Comparison of ENCODE assay signal across 17 cellular contexts in genomic region chr5:1429066-1429465, GRCh38. TPM values are rescaled to one million over a fixed set of nuclear protein-coding genes. Genes with fewer than 3 reads are reported as not detected.
A peak's percentile ranks its signal among the peaks of the same experiment; 100 is the strongest.
DNase-seq lines count a peak whose midpoint lies in the region; ATAC-seq, FAIRE-seq and TF ChIP-seq lines count a peak whose summit lies in the region.
"Had no signal": no experiment of that assay in that cellular context is flagged by ENCODE, and none has a peak within 500 bp of the region (broad histone marks: within the 10 kb centered on the region; RNA-seq: fewer than 3 reads in every experiment).

No MANE protein-coding gene starts in this region.

- no TSS peak for BruUV-seq in HepG2 (replicated peaks; lab: Mats Ljungman, UMichigan)

- no peak overlapping the region for H3K4me2 ChIP-seq in HepG2 (ENCODE audit: low read depth, low read length)

- no peak for TF ChIP-seq CTCF in right lobe of liver (IDR thresholded peaks at IDR 0.05)
- TF ChIP-seq CTCF in HepG2 (CRISPR knock-in tag; IDR thresholded peaks at IDR 0.05), result no peak

- H3K36me3 ChIP-seq in right lobe of liver (no peaks in the 10 kb centered on the region), HepG2 (replicated peaks in 1 of 2; ENCODE audit: control insufficient read depth in 1 of 2, insufficient read depth in 2 of 2, low read length in 2 of 2) (no peaks in the 10 kb centered on the region), aorta (ENCODE audit: control insufficient read depth in 1 of 2, insufficient read depth in 2 of 2, low read length in 1 of 2) (no peaks in the 10 kb centered on the region)
- H3K36me3 ChIP-seq: BE2C had no signal

- H3K9me3 ChIP-seq in right lobe of liver (peaks cover 0 to 8% (median 0%) of the 10 kb centered on the region in 4 donors), HepG2 (ENCODE audit: low read length) (peaks cover 7% of the 10 kb centered on the region; the same call in 1 of the 2 replicates), aorta (ENCODE audit: control insufficient read depth, low read length) (peaks cover 13% of the 10 kb centered on the region)
- H3K9me3 ChIP-seq: BE2C had no signal

- H3K4me3 ChIP-seq in right lobe of liver, result no peak overlapping the region
- H3K4me3 ChIP-seq in HepG2 (replicated peaks in 1 of 3; ENCODE audit: insufficient read depth in 1 of 3, low read depth in 2 of 3, low read length in 3 of 3), result no peak overlapping the region
- no peak overlapping the region for H3K4me3 ChIP-seq in aorta (ENCODE audit: low read length in 2 of 2)
- H3K4me3 ChIP-seq: K562 had no signal

- H3K27ac ChIP-seq in right lobe of liver (no peak overlapping the region), HepG2 (ENCODE audit: extremely low read length, insufficient read depth, low read length) (no peak overlapping the region), aorta (ENCODE audit: low read depth in 1 of 2, low read length in 2 of 2) (no peak overlapping the region)

- in situ Hi-C loops in HepG2 (cut with HindIII; ENCODE audit: extremely low pct_ligation_motif_present, low pct_unique_long_range_greater_than_20kb), result no loop called here

- intact Hi-C loops in right lobe of liver (cut with DNase I), result no loop called here
- intact Hi-C loops in HepG2 (cut with micrococcal nuclease; ENCODE audit: unreplicated experiment), result no loop called here
- intact Hi-C loops in aorta (cut with DNase I), result no loop called here

- no peaks in the 10 kb centered on the region for H4K20me1 ChIP-seq in HepG2 (ENCODE audit: insufficient read depth, low read length)

- no peaks in the 10 kb centered on the region for H3K79me2 ChIP-seq in HepG2 (ENCODE audit: insufficient read depth, low read length)

- H2AFZ ChIP-seq in HepG2 (ENCODE audit: low read length), result no peak overlapping the region

- CTCF ChIA-PET in HepG2 (lab: Yijun Ruan, JAX; ENCODE audit: low intra/inter-chr PET ratio, low total read pairs), result no interaction called here

- H3K27me3 ChIP-seq in right lobe of liver (no peaks in the 10 kb centered on the region), HepG2 (ENCODE audit: control insufficient read depth in 1 of 2, insufficient read depth in 2 of 2, low read length in 2 of 2) (peaks cover 1 to 34% of the 10 kb centered on the region in 2 experiments), aorta (ENCODE audit: control insufficient read depth in 1 of 2, insufficient read depth in 2 of 2, low read length in 1 of 2) (no peaks in the 10 kb centered on the region)

- POLR2A ChIA-PET in HepG2 (lab: Yijun Ruan, JAX), result no interaction called here

- no peak for TF ChIP-seq POLR2A in right lobe of liver (IDR thresholded peaks at IDR 0.05)
- TF ChIP-seq POLR2A in HepG2 (IDR thresholded peaks at IDR 0.05; ENCODE audit: insufficient read depth in 1 of 2, low read depth in 2 of 2, low read length in 2 of 2), result no peak

- no peak for ATAC-seq in right lobe of liver
- no peak for ATAC-seq in HepG2
- ATAC-seq in aorta (ENCODE audit: low FRiP score), result no peak
- ATAC-seq: K562 had no signal

- no peak for FAIRE-seq in HepG2 (lab: Jason Lieb, UNC)
- FAIRE-seq: D721Med, K562 had no signal

- TF ChIP-seq EP300 in HepG2 (IDR thresholded peaks at IDR 0.05; ENCODE audit: low read depth in 2 of 2, low read length in 2 of 2) (no peak), HepG2 (CRISPR knock-in tag; IDR thresholded peaks at IDR 0.05; ENCODE audit: borderline replicate concordance) (no peak)

- no peak overlapping the region for H3K9ac ChIP-seq in HepG2 (ENCODE audit: insufficient read depth, low read depth, low read length)

- no peak for TF ChIP-seq RAD21 in HepG2 (CRISPR knock-in tag; IDR thresholded peaks at IDR 0.05)

- WGBS in right lobe of liver (ENCODE audit: insufficient coverage, low coverage, low lambda C conversion rate, missing lambda C conversion rate), result 54% methylated on average over 5 of the region's 7 CpGs
- 40% methylated on average over 7 of the region's 7 CpGs for WGBS in HepG2 (ENCODE audit: low lambda C conversion rate)
- WGBS in aorta, 2 donors, result 83 to 89% methylated on average over 7 of the region's 7 CpGs

- H3K4me1 ChIP-seq in right lobe of liver (no peaks in the 10 kb centered on the region), HepG2 (ENCODE audit: insufficient read depth, low read length) (no peaks in the 10 kb centered on the region), aorta (ENCODE audit: control insufficient read depth in 1 of 2, insufficient read depth in 2 of 2, low read length in 2 of 2) (no peaks in the 10 kb centered on the region)
- H3K4me1 ChIP-seq: BE2C had no signal

- peak; percentile 64 for DNase-seq in NCI-H2196 (lab: John Stamatoyannopoulos, UW; ENCODE audit: unreplicated experiment)
- no peak for DNase-seq in NCI-H2196 treated with DMSO at 0.1 percent for 48 hours (lab: John Stamatoyannopoulos, UW; ENCODE audit: unreplicated experiment)
- DNase-seq in right lobe of liver, result peak in 2 of 3 donors; percentile 9 to 10
- DNase-seq in HepG2 (ENCODE audit: low spot score), result no peak
- DNase-seq in islet precursor cell, result peak; percentile 14
- peak; percentile 13 to 33 for DNase-seq in aorta
- no peak for DNase-seq in stimulated activated CD4-positive, alpha-beta T cell treated with anti-CD3 and anti-CD28 coated beads, Interleukin-4, amount 100 ng/mL, for 24 hours
- DNase-seq in DMS79 (lab: John Stamatoyannopoulos, UW), result no peak
- DNase-seq: 8988T; BE2C; CD4-positive, alpha-beta memory T cell; DMS79 treated with DMSO at 0.1 percent for 48 hours; NCI-H2171; NCI-H510A treated with DMSO at 0.1 percent for 48 hours had no signal

TF ChIP-seq in HepG2, 621 proteins besides CTCF, POLR2A, EP300 and RAD21 (continues in another document):
- TF ChIP-seq FOXC1 (CRISPR knock-in tag; IDR thresholded peaks at IDR 0.05; ENCODE audit: borderline replicate concordance) (no peak), RBM39 (IDR thresholded peaks at IDR 0.05; ENCODE audit: low read depth, low read length, poor library complexity, severe bottlenecking) (no peak), TFAP4 (IDR thresholded peaks at IDR 0.05; ENCODE audit: borderline replicate concordance, low read depth) (no peak), HMGXB4 (CRISPR knock-in tag; IDR thresholded peaks at IDR 0.05; ENCODE audit: borderline replicate concordance in 1 of 2, low read depth in 1 of 2) (no peak), HOMEZ (CRISPR knock-in tag; IDR thresholded peaks at IDR 0.05; ENCODE audit: low read depth) (no peak)

RNA-seq across cellular contexts. Expression of gene SLC6A3, which starts 16.2 kb away (rescaled TPM):
- total RNA-seq in right lobe of liver (not detected), HepG2 (2016; rRNA removed; fragmentation: Illumina TruSeq; extraction: Trizol) (not detected in 2 replicates), aorta (under 1 TPM; 0.23 to 0.30 TPM)
- not detected in 2 replicates for total RNA-seq in HepG2 (2016; cell fraction: cytosol; rRNA removed; fragmentation: Illumina TruSeq; extraction: Trizol; ENCODE audit: low read depth)
- total RNA-seq in HepG2 (2016; cell fraction: insoluble cytoplasmic fraction; rRNA removed; fragmentation: Illumina TruSeq; extraction: Trizol), result not detected in 2 replicates
- total RNA-seq in HepG2 (2016; cell fraction: membrane; rRNA removed; fragmentation: Illumina TruSeq; extraction: Trizol), result not detected in 2 replicates
- total RNA-seq in HepG2 (2016; cell fraction: nucleus; rRNA removed; fragmentation: Illumina TruSeq; extraction: Trizol), result not detected in 2 replicates
- polyA plus RNA-seq in HepG2 (2011; rRNA removed) (0.01 and 0.12 TPM in 2 replicates), aorta (under 1 TPM in 1 of 2 donors, not detected in 1; 0.56 TPM)
- 0.03 and 0.06 TPM in 2 replicates for polyA plus RNA-seq in HepG2 (2011; cell fraction: cytosol; rRNA removed)
- polyA plus RNA-seq in HepG2 (2011; cell fraction: nucleus; rRNA removed), result 0.18 and 0.36 TPM in 2 replicates
- polyA plus RNA-seq in HepG2 (2012), result 0.15 and 0.17 TPM in 2 replicates
- polyA plus RNA-seq in HepG2 (2016; cell fraction: cytosol; fragmentation: Illumina TruSeq; extraction: Trizol; ENCODE audit: low read depth), result not detected in 2 replicates
- not detected in 2 replicates for polyA plus RNA-seq in HepG2 (2016; cell fraction: insoluble cytoplasmic fraction; fragmentation: Illumina TruSeq; extraction: Trizol; ENCODE audit: low read depth)
- polyA plus RNA-seq in HepG2 (2016; cell fraction: membrane; fragmentation: Illumina TruSeq; extraction: Trizol; ENCODE audit: low read depth), result not detected in 2 replicates
- not detected in 2 replicates for polyA plus RNA-seq in HepG2 (2016; cell fraction: nucleus; fragmentation: Illumina TruSeq; extraction: Trizol; ENCODE audit: insufficient read depth, low read depth)
- 0.12 and 0.14 TPM in 2 replicates for polyA minus RNA-seq in HepG2 (2011; rRNA and poly(A)+ RNA removed; ENCODE audit: low replicate concordance)
- polyA minus RNA-seq in HepG2 (2011; cell fraction: cytosol; rRNA and poly(A)+ RNA removed), result not detected in 2 replicates
- polyA minus RNA-seq in HepG2 (2011; cell fraction: nucleus; rRNA and poly(A)+ RNA removed), result 0.12 TPM in 1 of 2 replicates, not detected in the other
- total RNA-seq: CD4-positive, alpha-beta memory T cell; G401; K562 had no signal
- polyA plus RNA-seq: CD4-positive, alpha-beta memory T cell; K562 had no signal

Comparison
In these comparisons a context has a peak if more than half of its experiments do, and no peak if none do; other contexts are left out.
1. DNase-seq: peak in NCI-H2196 (single experiment), right lobe of liver (2 of 3), islet precursor cell (single experiment) and aorta (2 of 2); none in NCI-H2196 treated with DMSO at 0.1 percent for 48 hours (single experiment), HepG2 (single experiment), stimulated activated CD4-positive, alpha-beta T cell treated with anti-CD3 and anti-CD28 coated beads, Interleukin-4, amount 100 ng/mL, for 24 hours (single experiment) and DMS79 (single experiment).